In the genomic region with DNA sequence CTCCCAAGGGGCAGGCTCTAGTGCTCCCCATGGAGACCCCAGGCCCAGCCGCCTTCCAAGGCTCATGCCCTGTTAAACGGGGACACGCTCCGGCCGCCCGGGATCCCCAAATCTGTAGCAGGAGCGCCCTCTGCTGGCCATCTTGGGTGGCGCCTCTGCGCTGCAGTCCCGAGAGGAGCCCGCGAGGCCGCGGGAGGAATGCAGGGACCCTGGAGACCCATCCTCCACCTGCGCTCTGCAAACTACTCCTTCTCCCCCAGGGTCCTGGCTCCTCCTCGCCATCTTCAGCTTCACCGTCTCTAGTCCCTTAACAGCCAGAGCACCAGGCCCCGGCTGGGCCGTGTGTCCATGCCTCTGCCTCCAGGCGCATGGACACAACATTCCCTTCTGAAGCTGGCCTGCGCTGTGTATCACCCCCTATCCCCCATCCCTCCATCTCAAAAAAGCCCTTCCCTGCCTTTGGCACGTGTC, we compare ENCODE assay signal across 8 cellular contexts. TPM values are rescaled to one million over a fixed set of nuclear protein-coding genes. Genes with fewer than 3 reads are reported as not detected.
DNase-seq lines count a peak whose midpoint lies in the region; ATAC-seq lines count a peak whose summit lies in the region.

No MANE protein-coding gene starts in this region.

- H3K9me3 ChIP-seq in NT2/D1 (ENCODE audit: insufficient read depth, low read length), result no peaks in the 10 kb centered on the region
- no peaks in the 10 kb centered on the region for H3K9me3 ChIP-seq in mesodermal cell (ENCODE audit: control insufficient read depth, low read length)

- no peaks in the 10 kb centered on the region for H3K36me3 ChIP-seq in NT2/D1 (ENCODE audit: insufficient read depth, insufficient read length, low read length)
- no peaks in the 10 kb centered on the region for H3K36me3 ChIP-seq in mesodermal cell (ENCODE audit: control insufficient read depth, insufficient read depth, low read length)

- WGBS in mesodermal cell (ENCODE audit: insufficient coverage in 2 of 2), 2 experiments, result 4 to 12% methylated on average over 11 to 15 of the region's 22 CpGs

- H3K4me3 ChIP-seq in NT2/D1 (ENCODE audit: insufficient read length, low read depth) (peak overlapping the region; percentile 39), mesodermal cell (ENCODE audit: extremely low read depth, insufficient read depth, low read length, poor library complexity, severe bottlenecking) (peak overlapping the region; percentile 24)

- peak overlapping the region; percentile 85 for H3K9ac ChIP-seq in NT2/D1 (ENCODE audit: insufficient read length, low read depth)

- no peaks in the 10 kb centered on the region for H3K27me3 ChIP-seq in NT2/D1 (ENCODE audit: insufficient read depth, insufficient read length)

- no peak overlapping the region for H3K27ac ChIP-seq in mesodermal cell (ENCODE audit: low read depth, low read length, severe bottlenecking)

- DNase-seq in DMS 273 (lab: John Stamatoyannopoulos, UW; ENCODE audit: unreplicated experiment) (peak; percentile 91), NT2/D1 (ENCODE audit: low read depth, low spot score) (peak; percentile 60), epidermal melanocyte (ENCODE audit: insufficient read length, low spot score) (peak; percentile 85)
- DNase-seq in activated CD8-positive, alpha-beta memory T cell treated with anti-CD3 and anti-CD28 coated beads, Interleukin-2, amount 50 U/mL, for 4 hours, result peak; percentile 92
- DNase-seq in stimulated activated CD8-positive, alpha-beta memory T cell treated with anti-CD3 and anti-CD28 coated beads, Interleukin-15, amount 100 ng/mL, for 24 hours (ENCODE audit: low read depth), result peak; percentile 96

- ATAC-seq in HG03439 (IDR thresholded peaks at IDR 0.05; ENCODE audit: unreplicated experiment), result peak; percentile 50
- ATAC-seq in HG03139 (IDR thresholded peaks at IDR 0.05; ENCODE audit: unreplicated experiment), result no peak

- H3K4me1 ChIP-seq in NT2/D1 (ENCODE audit: insufficient read depth, insufficient read length), result peaks cover 11% of the 10 kb centered on the region
- H3K4me1 ChIP-seq in mesodermal cell (ENCODE audit: control insufficient read depth, insufficient read depth, low read length, poor library complexity, severe bottlenecking), result peaks cover 4% of the 10 kb centered on the region

RNA-seq across cellular contexts. Expression of a gene that starts 23.6 kb away (rescaled TPM):
- 0.37 TPM for polyA plus RNA-seq in mesodermal cell (2013, experiment 1 of 2)
- not detected for polyA plus RNA-seq in mesodermal cell (2013, experiment 2 of 2)

RNA-seq across cellular contexts. Expression of a gene that starts 35.4 kb away (rescaled TPM):
- not detected for polyA plus RNA-seq in mesodermal cell (2013, experiment 1 of 2)
- not detected for polyA plus RNA-seq in mesodermal cell (2013, experiment 2 of 2)

RNA-seq across cellular contexts. Expression of a gene that starts 40.7 kb away (rescaled TPM):
- 985 TPM for polyA plus RNA-seq in mesodermal cell (2013, experiment 1 of 2)
- polyA plus RNA-seq in mesodermal cell (2013, experiment 2 of 2), result 970 TPM
